ENCODE assay signal across 8 cellular contexts in genomic region chr16:1991135-1991551, GRCh38. TPM values are rescaled to one million over a fixed set of nuclear protein-coding genes. Genes with fewer than 3 reads are reported as not detected.
DNase-seq lines count a peak whose midpoint lies in the region; ATAC-seq and TF ChIP-seq lines count a peak whose summit lies in the region.

No MANE protein-coding gene starts in this region.

- no peaks in the 10 kb centered on the region for H3K9me3 Mint-ChIP-seq in GM23338

- H4K20me1 ChIP-seq in DOHH2 (ENCODE audit: control insufficient read depth, insufficient read depth, low read depth, low read length) = no peaks in the 10 kb centered on the region
- no peaks in the 10 kb centered on the region; the same call in 1 of the 2 replicates for H4K20me1 ChIP-seq in GM23338 (replicated peaks; ENCODE audit: insufficient read depth)

- peaks cover 24% of the 10 kb centered on the region for H3K36me3 ChIP-seq in DOHH2 (ENCODE audit: control insufficient read depth, low read length)
- no peaks in the 10 kb centered on the region for H3K36me3 ChIP-seq in GM23338 (ENCODE audit: insufficient read depth)

- H3K4me2 ChIP-seq in DOHH2 (ENCODE audit: low read length) (peak overlapping the region; percentile 100), GM23338 (peak overlapping the region; percentile 97)

- H2AFZ ChIP-seq in GM23338 = no peak overlapping the region

- peak; percentile 57 for DNase-seq in GM23338 (ENCODE audit: low spot score)
- DNase-seq in activated CD4-positive, alpha-beta T cell treated with anti-CD3 and anti-CD28 coated beads, Interleukin-2, amount 50 U/mL, for 4 hours = peak; percentile 32 to 42
- DNase-seq in left kidney (ENCODE audit: low read depth, low spot score) = peak; percentile 31
- DNase-seq in DMS79 (lab: John Stamatoyannopoulos, UW) = no peak
- no peak for DNase-seq in NCI-H82 treated with DMSO at 0.1 percent for 48 hours (lab: John Stamatoyannopoulos, UW; ENCODE audit: unreplicated experiment)
- no peak for DNase-seq in substantia nigra (lab: John Stamatoyannopoulos, UW)
- no peak for DNase-seq in DMS153 treated with DMSO at 0.1 percent for 48 hours (lab: John Stamatoyannopoulos, UW; ENCODE audit: unreplicated experiment)

- H3K27ac ChIP-seq in DOHH2 (ENCODE audit: low read depth, low read length) (peak overlapping the region; percentile 77), GM23338 (ENCODE audit: low read depth) (no peak overlapping the region), substantia nigra (ENCODE audit: low read depth, low read length, poor library complexity, severe bottlenecking) (no peak overlapping the region)

- H3K4me3 Mint-ChIP-seq in GM23338 = peak overlapping the region; percentile 74

- peak; percentile 12 for ATAC-seq in GM23338

- peaks cover 19% of the 10 kb centered on the region for H3K27me3 ChIP-seq in DOHH2 (ENCODE audit: control insufficient read depth, low read length)
- H3K27me3 ChIP-seq in GM23338 (ENCODE audit: insufficient read depth) = peaks cover 33% of the 10 kb centered on the region

- H3K4me1 Mint-ChIP-seq in GM23338 = peaks cover 15% of the 10 kb centered on the region

- peaks cover 11% of the 10 kb centered on the region for H3K36me3 Mint-ChIP-seq in GM23338 (ENCODE audit: low read depth)

- H3K9me2 ChIP-seq in DOHH2 (replicated peaks; ENCODE audit: control insufficient read depth, low read length) (no peaks in the 10 kb centered on the region), GM23338 (ENCODE audit: insufficient read depth) (no peaks in the 10 kb centered on the region)

- peaks cover 44% of the 10 kb centered on the region for H3K4me1 ChIP-seq in DOHH2 (ENCODE audit: control insufficient read depth, low read length)
- H3K4me1 ChIP-seq in GM23338 (ENCODE audit: insufficient read depth) = peaks cover 7% of the 10 kb centered on the region; the same call in 1 of the 2 replicates

- H3K27ac Mint-ChIP-seq in GM23338 = no peak overlapping the region

- peaks cover 5% of the 10 kb centered on the region; the same call in 1 of the 2 replicates for H3K9me3 ChIP-seq in DOHH2 (ENCODE audit: control insufficient read depth, insufficient read depth, low read length)

- H3F3A ChIP-seq in DOHH2 (ENCODE audit: control insufficient read depth, insufficient read depth) (peaks cover 38% of the 10 kb centered on the region), GM23338 (replicated peaks; ENCODE audit: low read depth) (peaks cover 23% of the 10 kb centered on the region)

- H3K79me2 ChIP-seq in DOHH2 (ENCODE audit: control insufficient read depth, low read length) = no peaks in the 10 kb centered on the region
- H3K79me2 ChIP-seq in GM23338 (replicated peaks; ENCODE audit: insufficient read depth) = peaks cover 4% of the 10 kb centered on the region; the same call in 1 of the 2 replicates

- no peak for TF ChIP-seq CTCF in DOHH2 (IDR thresholded peaks at IDR 0.05; ENCODE audit: low read depth, low read length, poor library complexity, severe bottlenecking)
- TF ChIP-seq CTCF in GM23338 (conservative IDR thresholded peaks at IDR 0.05; ENCODE audit: low read depth in 2 of 2) = no peak

- H3K27me3 Mint-ChIP-seq in GM23338 (ENCODE audit: insufficient read depth, low read depth, poor library complexity) = peaks cover 42% of the 10 kb centered on the region

- H3K4me3 ChIP-seq in DOHH2 (ENCODE audit: low read length) = peak overlapping the region; percentile 93
- peak overlapping the region; percentile 86 for H3K4me3 ChIP-seq in GM23338

TF ChIP-seq in GM23338, 12 proteins besides CTCF, POLR2A, EP300 and RAD21 (continues in another document):
- TF ChIP-seq STAT1 (IDR thresholded peaks at IDR 0.05; ENCODE audit: unreplicated experiment) (no peak), NANOG (IDR thresholded peaks at IDR 0.05; ENCODE audit: borderline replicate concordance) (no peak), EZH2phosphoT487 (IDR thresholded peaks at IDR 0.05; ENCODE audit: unreplicated experiment) (no peak), POLR2AphosphoS5 (IDR thresholded peaks at IDR 0.05; ENCODE audit: low read depth) (no peak), ETS1 (IDR thresholded peaks at IDR 0.05) (no peak), ZNF114 (CRISPR knock-in tag; IDR thresholded peaks at IDR 0.05) (no peak), JUNB (IDR thresholded peaks at IDR 0.05; ENCODE audit: unreplicated experiment) (no peak), REST (IDR thresholded peaks at IDR 0.05; ENCODE audit: unreplicated experiment) (no peak)

RNA-seq across cellular contexts. Expression of gene SYNGR3, which starts 1.4 kb away (rescaled TPM):
- total RNA-seq in GM23338 (2014; rRNA removed; shearing (Covaris generic)) = 72.2 and 77.7 TPM in 2 replicates
- polyA plus RNA-seq in GM23338 (2016; fragmentation: Nextera tagmentation; extraction: Ambion mirVana) = 44.7 and 45.4 TPM in 2 replicates

RNA-seq across cellular contexts. Expression of gene GFER, which starts 7.2 kb away (rescaled TPM):
- total RNA-seq in GM23338 (2014; rRNA removed; shearing (Covaris generic)) = 40.1 and 53.2 TPM in 2 replicates
- polyA plus RNA-seq in GM23338 (2016; fragmentation: Nextera tagmentation; extraction: Ambion mirVana) = 64.5 and 68.5 TPM in 2 replicates

RNA-seq across cellular contexts. Expression of gene NOXO1, which starts 9.9 kb away (rescaled TPM):
- 1.2 and 2.0 TPM in 2 replicates for total RNA-seq in GM23338 (2014; rRNA removed; shearing (Covaris generic))
- polyA plus RNA-seq in GM23338 (2016; fragmentation: Nextera tagmentation; extraction: Ambion mirVana) = 2.0 and 2.6 TPM in 2 replicates

RNA-seq across cellular contexts. Expression of gene ZNF598, which starts 18.5 kb away (rescaled TPM):
- 31.7 and 48.6 TPM in 2 replicates for total RNA-seq in GM23338 (2014; rRNA removed; shearing (Covaris generic))
- polyA plus RNA-seq in GM23338 (2016; fragmentation: Nextera tagmentation; extraction: Ambion mirVana) = 8.5 and 10.2 TPM in 2 replicates

RNA-seq across cellular contexts. Expression of gene TBL3, which starts 19.3 kb away (rescaled TPM):
- total RNA-seq in GM23338 (2014; rRNA removed; shearing (Covaris generic)) = 122 and 157 TPM in 2 replicates
- 67.0 and 68.8 TPM in 2 replicates for polyA plus RNA-seq in GM23338 (2016; fragmentation: Nextera tagmentation; extraction: Ambion mirVana)

Comparison
In these comparisons a context has a peak if more than half of its experiments do, and no peak if none do; other contexts are left out.
1. DNase-seq: peak in GM23338 (single experiment), activated CD4-positive, alpha-beta T cell treated with anti-CD3 and anti-CD28 coated beads, Interleukin-2, amount 50 U/mL, for 4 hours (2 of 2) and left kidney (single experiment); none in DMS79 (single experiment), NCI-H82 treated with DMSO at 0.1 percent for 48 hours (single experiment), substantia nigra (0 of 49) and DMS153 treated with DMSO at 0.1 percent for 48 hours (single experiment).